In the genomic region with DNA sequence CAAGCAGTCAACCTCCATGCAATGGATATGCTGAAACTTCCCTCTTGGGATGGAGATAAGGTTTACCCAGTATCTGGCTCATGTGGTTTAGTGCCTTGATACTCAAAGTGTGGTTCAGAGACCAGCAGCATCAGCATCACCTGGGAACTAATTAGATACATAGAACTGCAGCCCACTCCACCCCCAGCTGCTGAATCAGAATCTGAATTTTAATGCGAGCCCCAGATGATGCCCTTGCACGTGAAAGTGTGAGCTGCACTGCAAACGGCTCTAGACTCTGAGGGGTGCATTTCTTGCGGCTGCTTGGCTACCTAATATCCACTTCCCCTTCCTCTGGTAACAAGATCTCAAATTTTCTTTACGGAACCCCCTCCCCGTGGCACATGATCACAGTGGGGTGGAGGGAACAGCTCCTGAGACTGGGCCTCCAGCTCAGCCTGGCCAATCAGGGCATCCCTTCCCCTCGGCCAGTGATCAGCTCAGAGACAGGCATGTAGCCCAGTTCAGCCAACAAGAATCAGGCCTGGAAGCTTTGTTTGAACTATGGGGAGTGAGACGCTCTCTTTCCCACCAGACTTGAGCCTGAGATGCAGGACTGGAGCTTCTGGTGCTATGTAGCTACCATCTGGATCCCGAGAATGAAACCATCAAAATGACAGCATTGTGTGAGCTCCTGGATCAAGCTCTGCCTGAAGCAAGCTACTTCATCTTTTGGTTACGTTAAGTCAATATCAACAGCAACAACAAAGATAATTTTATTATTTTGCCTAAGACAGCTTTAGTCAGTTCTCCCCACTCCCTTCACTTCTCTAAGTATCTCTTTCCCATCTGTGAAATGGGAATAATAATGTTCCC, we compare ENCODE assay signal across 27 cellular contexts. TPM values are rescaled to one million over a fixed set of nuclear protein-coding genes. Genes with fewer than 3 reads are reported as not detected.
"Had no signal": no experiment of that assay in that cellular context is flagged by ENCODE, and none has a peak within 500 bp of the region (broad histone marks: within the 10 kb centered on the region; RNA-seq: fewer than 3 reads in every experiment).

No MANE protein-coding gene starts in this region.

- H3K4me1 ChIP-seq: Peyer's patch, SJCRH30 had no signal

- ATAC-seq: Right ventricle myocardium inferior, SK-N-SH treated with all-trans-retinoic acid at 6 μM for 48 hours had no signal

- H3K27me3 ChIP-seq: Peyer's patch had no signal

- DNase-seq: KBM-7, MV-4-11, NCI-H1092, NCI-H1105 treated with DMSO at 0.1 percent for 48 hours, NCI-H1417 treated with DMSO at 0.1 percent for 48 hours, NCI-H146, NCI-H1694 treated with DMSO at 0.1 percent for 48 hours, NCI-H1930, NCI-H2081, NCI-H2171, NCI-H226, NCI-H446, NCI-H510A, NCI-H524 treated with DMSO at 0.1 percent for 48 hours, NCI-H69, NCI-H774, OCI-M1, PC-9, Peyer's patch, SHP77 treated with DMSO at 0.1 percent for 48 hours, SJCRH30 had no signal

- H3K4me3 ChIP-seq: PC-9, Peyer's patch, SJCRH30 had no signal

- H3K27ac ChIP-seq: PC-9, Peyer's patch, SJCRH30 had no signal

- H3K9me3 ChIP-seq: Peyer's patch, SJCRH30 had no signal

- H3K36me3 ChIP-seq: Peyer's patch, SJCRH30 had no signal

RNA-seq across cellular contexts. Expression of gene KCNK15, which starts 12.8 kb away (rescaled TPM):
- total RNA-seq: HT1080, LHCN-M2, RPMI7951, SJCRH30 had no signal

RNA-seq across cellular contexts. Expression of gene CCN5, which starts 43.3 kb away (rescaled TPM):
- total RNA-seq: HT1080, LHCN-M2, RPMI7951, SJCRH30 had no signal

RNA-seq across cellular contexts. Expression of gene RIMS4, which starts 51.9 kb away (rescaled TPM):
- total RNA-seq: HT1080, LHCN-M2, MCF 10A, Right ventricle myocardium inferior, RPMI7951, SJCRH30 had no signal
